10 cellular contexts compared by ENCODE assay signal in the genomic region with DNA sequence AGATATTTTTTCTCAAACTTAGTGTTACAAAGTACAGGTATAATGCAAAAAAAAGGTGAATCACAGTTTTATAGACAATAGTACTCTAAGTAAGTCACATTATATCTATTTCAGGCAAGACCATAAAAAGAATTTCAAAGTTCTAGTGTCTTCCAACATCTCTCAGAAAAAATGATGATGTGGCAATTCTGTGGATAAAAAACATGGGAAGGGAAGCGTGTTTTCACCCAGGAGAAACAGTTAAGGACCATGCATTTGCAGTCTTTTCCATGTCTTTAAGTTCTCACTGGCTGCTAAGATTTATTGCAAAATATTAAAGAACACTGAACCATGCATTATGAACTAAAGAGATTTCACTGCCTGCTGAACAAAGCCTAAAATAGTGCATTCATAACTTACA. TPM values are rescaled to one million over a fixed set of nuclear protein-coding genes. Genes with fewer than 3 reads are reported as not detected.
DNase-seq lines count a peak whose midpoint lies in the region; ATAC-seq and TF ChIP-seq lines count a peak whose summit lies in the region.
"Had no signal": no experiment of that assay in that cellular context is flagged by ENCODE, and none has a peak within 500 bp of the region (broad histone marks: within the 10 kb centered on the region; RNA-seq: fewer than 3 reads in every experiment).

No MANE protein-coding gene starts in this region.

- H4K20me1 ChIP-seq in DOHH2 (ENCODE audit: control insufficient read depth, insufficient read depth, low read depth, low read length) = peaks cover 12% of the 10 kb centered on the region

- 30 to 59% (median 50%) methylated on average over 1 of the region's 1 CpG for WGBS in stomach, 5 donors

- no peaks in the 10 kb centered on the region for H3K27me3 Mint-ChIP-seq in central memory CD8-positive, alpha-beta T cell
- no peaks in the 10 kb centered on the region for H3K27me3 Mint-ChIP-seq in natural killer cell (ENCODE audit: low read depth in 2 of 2)
- H3K27me3 Mint-ChIP-seq: stimulated activated naive B cell treated with anti-CD40 and anti-IgM and Interleukin-4, amounts not matched to agents 10 μg/mL and 1 μg/mL and 100 μg/mL, for 72 hours had no signal

- H3K36me3 ChIP-seq in DOHH2 (ENCODE audit: control insufficient read depth, low read length) (peaks cover 63% of the 10 kb centered on the region), MG63 (peaks cover 48% of the 10 kb centered on the region), stomach (peaks cover 20 to 38% (median 37%) of the 10 kb centered on the region in 4 donors)

- intact Hi-C loops in natural killer cell (cut with micrococcal nuclease) = no loop called here
- intact Hi-C loops in stomach (cut with DNase I; ENCODE audit: low total_unique reads) = no loop called here

- peaks cover 34% of the 10 kb centered on the region for H3K36me3 Mint-ChIP-seq in central memory CD8-positive, alpha-beta T cell (ENCODE audit: insufficient read depth)
- no peaks in the 10 kb centered on the region for H3K36me3 Mint-ChIP-seq in natural killer cell

- H3K9me3 ChIP-seq in DOHH2 (ENCODE audit: control insufficient read depth, insufficient read depth, low read length) (no peaks in the 10 kb centered on the region), MG63 (no peaks in the 10 kb centered on the region; the same call in 1 of the 2 replicates), stomach (no peaks in the 10 kb centered on the region)

- TF ChIP-seq CTCF in DOHH2 (IDR thresholded peaks at IDR 0.05; ENCODE audit: low read depth, low read length, poor library complexity, severe bottlenecking) = no peak
- no peak for TF ChIP-seq CTCF in natural killer cell (IDR thresholded peaks at IDR 0.05)
- no peak for TF ChIP-seq CTCF in stomach (IDR thresholded peaks at IDR 0.05)

- no peak for TF ChIP-seq POLR2A in stomach (IDR thresholded peaks at IDR 0.05)

- no peaks in the 10 kb centered on the region for H3K9me3 Mint-ChIP-seq in central memory CD8-positive, alpha-beta T cell
- H3K9me3 Mint-ChIP-seq in natural killer cell = no peaks in the 10 kb centered on the region
- H3K9me3 Mint-ChIP-seq: stimulated activated naive B cell treated with anti-CD40 and anti-IgM and Interleukin-4, amounts not matched to agents 10 μg/mL and 1 μg/mL and 100 μg/mL, for 72 hours had no signal

- peaks cover 72% of the 10 kb centered on the region for H3K79me2 ChIP-seq in DOHH2 (ENCODE audit: control insufficient read depth, low read length)

- H3K4me1 ChIP-seq in DOHH2 (ENCODE audit: control insufficient read depth, low read length) (peaks cover 66% of the 10 kb centered on the region), stomach (peaks cover 11 to 60% (median 42%) of the 10 kb centered on the region in 4 donors)

- H3K27me3 ChIP-seq in DOHH2 (ENCODE audit: control insufficient read depth, low read length) (no peaks in the 10 kb centered on the region), MG63 (no peaks in the 10 kb centered on the region), stomach (no peaks in the 10 kb centered on the region)

- H3K27ac Mint-ChIP-seq in central memory CD8-positive, alpha-beta T cell (ENCODE audit: low read depth) = no peak overlapping the region
- no peak overlapping the region for H3K27ac Mint-ChIP-seq in natural killer cell

- H3K4me3 Mint-ChIP-seq in central memory CD8-positive, alpha-beta T cell = peak overlapping the region; percentile 65
- peak overlapping the region; percentile 78 for H3K4me3 Mint-ChIP-seq in natural killer cell

- peak overlapping the region; percentile 97 for H3K4me2 ChIP-seq in DOHH2 (ENCODE audit: low read length)

- no peak for TF ChIP-seq EP300 in stomach (IDR thresholded peaks at IDR 0.05)

- peaks cover 2% of the 10 kb centered on the region; the same call in 1 of the 2 replicates for H3F3A ChIP-seq in DOHH2 (ENCODE audit: control insufficient read depth, insufficient read depth)

- H3K9me2 ChIP-seq in DOHH2 (replicated peaks; ENCODE audit: control insufficient read depth, low read length) = no peaks in the 10 kb centered on the region

- DNase-seq in MG63 = no peak
- no peak for DNase-seq in central memory CD8-positive, alpha-beta T cell (ENCODE audit: low spot score in 2 of 2)
- DNase-seq in natural killer cell = no peak
- DNase-seq in middle frontal gyrus (ENCODE audit: extremely low spot score, low spot score) = no peak
- no peak for DNase-seq in SW 1271 (lab: John Stamatoyannopoulos, UW)
- no peak for DNase-seq in stomach
- DNase-seq: KBM-7; stimulated activated naive B cell treated with anti-CD40 and anti-IgM and Interleukin-4, amounts not matched to agents 10 μg/mL and 1 μg/mL and 100 μg/mL, for 72 hours had no signal

- peaks cover 40% of the 10 kb centered on the region for H3K4me1 Mint-ChIP-seq in central memory CD8-positive, alpha-beta T cell
- peaks cover 43 to 48% of the 10 kb centered on the region in 2 donors for H3K4me1 Mint-ChIP-seq in natural killer cell

- H3K27ac ChIP-seq in DOHH2 (ENCODE audit: low read depth, low read length) (no peak overlapping the region), stomach (no peak overlapping the region)

- peak overlapping the region; percentile 98 for H3K4me3 ChIP-seq in DOHH2 (ENCODE audit: low read length)
- peak overlapping the region; percentile 83 for H3K4me3 ChIP-seq in MG63
- H3K4me3 ChIP-seq in stomach = peak overlapping the region in 2 of 4 donors; percentile 97 to 99

- ATAC-seq in central memory CD8-positive, alpha-beta T cell (replicated peaks; ENCODE audit: extremely low read depth, poor library complexity, severe bottlenecking) = no peak
- no peak for ATAC-seq in natural killer cell
- ATAC-seq in GM19455 (IDR thresholded peaks at IDR 0.05; ENCODE audit: unreplicated experiment) = no peak
- ATAC-seq: stimulated activated naive B cell treated with anti-CD40 and anti-IgM and Interleukin-4, amounts not matched to agents 10 μg/mL and 1 μg/mL and 100 μg/mL, for 72 hours had no signal

RNA-seq across cellular contexts. Expression of a gene that starts 1.8 kb away (rescaled TPM):
- 170 and 187 TPM in 2 replicates for total RNA-seq in MG63 (2014; rRNA removed; shearing (Covaris generic); ENCODE audit: low replicate concordance)
- total RNA-seq in natural killer cell = 10 to 100 TPM; 82.8 to 97.6 (median 93.1) TPM
- 10 to 100 TPM; 29.8 to 62.4 (median 40.3) TPM for total RNA-seq in stomach
- 10 to 100 TPM; 11.6 to 21.0 (median 18.0) TPM for polyA plus RNA-seq in stomach
